In genomic region chr22:19187716-19188563, GRCh38 we compare ENCODE assay signal across 19 cellular contexts. TPM values are rescaled to one million over a fixed set of nuclear protein-coding genes. Genes with fewer than 3 reads are reported as not detected.
DNase-seq lines count a peak whose midpoint lies in the region; ATAC-seq and TF ChIP-seq lines count a peak whose summit lies in the region.
"Had no signal": no experiment of that assay in that cellular context is flagged by ENCODE, and none has a peak within 500 bp of the region (broad histone marks: within the 10 kb centered on the region; RNA-seq: fewer than 3 reads in every experiment).

No MANE protein-coding gene starts in this region.

- peak; percentile 48 for DNase-seq in natural killer cell treated with Interleukin-12 subunit alpha and Interleukin-12 subunit beta and Interleukin-15 and Interleukin-18, amount 100 ng/mL, for 72 hours (ENCODE audit: low spot score)
- DNase-seq in natural killer cell, result no peak
- DNase-seq in osteoblast (ENCODE audit: insufficient read length, low spot score, missing footprints), result peak; percentile 64
- DNase-seq in SIG-M5 treated with dmso at 0.1 percent for 504 hours (lab: John Stamatoyannopoulos, UW; ENCODE audit: unreplicated experiment), result no peak
- no peak for DNase-seq in naive thymus-derived CD8-positive, alpha-beta T cell
- DNase-seq: AML-193; CD4-positive, alpha-beta T cell; GM23248; HCEC 1CT had no signal

- no peaks in the 10 kb centered on the region for H3K36me3 Mint-ChIP-seq in natural killer cell treated with Interleukin-12 subunit alpha and Interleukin-12 subunit beta and Interleukin-15 and Interleukin-18, amount 100 ng/mL, for 72 hours
- no peaks in the 10 kb centered on the region for H3K36me3 Mint-ChIP-seq in natural killer cell
- H3K36me3 Mint-ChIP-seq in naive thymus-derived CD8-positive, alpha-beta T cell, result no peaks in the 10 kb centered on the region

- no peak overlapping the region for H3K27ac Mint-ChIP-seq in natural killer cell treated with Interleukin-12 subunit alpha and Interleukin-12 subunit beta and Interleukin-15 and Interleukin-18, amount 100 ng/mL, for 72 hours
- H3K27ac Mint-ChIP-seq in natural killer cell, result no peak overlapping the region
- H3K27ac Mint-ChIP-seq in naive thymus-derived CD8-positive, alpha-beta T cell, result no peak overlapping the region
- H3K27ac Mint-ChIP-seq: CD4-positive, alpha-beta T cell had no signal

- H4K20me1 ChIP-seq in osteoblast (ENCODE audit: insufficient read depth, low read length), result no peaks in the 10 kb centered on the region

- no peak overlapping the region for H3K4me2 ChIP-seq in osteoblast (ENCODE audit: insufficient read depth, low read length)
- H3K4me2 ChIP-seq: A549 had no signal

- ATAC-seq in natural killer cell treated with Interleukin-12 subunit alpha and Interleukin-12 subunit beta and Interleukin-15 and Interleukin-18, amount 100 ng/mL, for 72 hours, result no peak
- ATAC-seq in natural killer cell (no peak), esophagus mucosa (peak; percentile 20), GM21619 (IDR thresholded peaks at IDR 0.05; ENCODE audit: unreplicated experiment) (no peak)
- ATAC-seq in naive thymus-derived CD8-positive, alpha-beta T cell, result no peak
- ATAC-seq: A549 had no signal

- no peaks in the 10 kb centered on the region for H3K27me3 Mint-ChIP-seq in natural killer cell treated with Interleukin-12 subunit alpha and Interleukin-12 subunit beta and Interleukin-15 and Interleukin-18, amount 100 ng/mL, for 72 hours
- no peaks in the 10 kb centered on the region for H3K27me3 Mint-ChIP-seq in natural killer cell (ENCODE audit: low read depth in 2 of 2)
- peaks cover 0 to 7% (median 0%) of the 10 kb centered on the region in 5 donors for H3K27me3 Mint-ChIP-seq in naive thymus-derived CD8-positive, alpha-beta T cell
- H3K27me3 Mint-ChIP-seq: CD4-positive, alpha-beta T cell had no signal

- no peak overlapping the region for H3K27ac ChIP-seq in osteoblast (ENCODE audit: low read depth, low read length)
- H3K27ac ChIP-seq: 22Rv1, A549, C4-2B, GM23248, HL-60 had no signal

- no peaks in the 10 kb centered on the region for H3K9me3 Mint-ChIP-seq in natural killer cell treated with Interleukin-12 subunit alpha and Interleukin-12 subunit beta and Interleukin-15 and Interleukin-18, amount 100 ng/mL, for 72 hours
- H3K9me3 Mint-ChIP-seq in natural killer cell, result no peaks in the 10 kb centered on the region
- no peaks in the 10 kb centered on the region for H3K9me3 Mint-ChIP-seq in naive thymus-derived CD8-positive, alpha-beta T cell
- H3K9me3 Mint-ChIP-seq: CD4-positive, alpha-beta T cell; IgD-negative memory B cell had no signal

- H3K9me3 ChIP-seq in osteoblast (ENCODE audit: low read depth, low read length), result no peaks in the 10 kb centered on the region
- H3K9me3 ChIP-seq: A549, Caco-2 had no signal

- H3K4me1 ChIP-seq in osteoblast (ENCODE audit: insufficient read depth, low read length), result no peaks in the 10 kb centered on the region
- H3K4me1 ChIP-seq: A549, Caco-2 had no signal

- H3K4me3 Mint-ChIP-seq in natural killer cell treated with Interleukin-12 subunit alpha and Interleukin-12 subunit beta and Interleukin-15 and Interleukin-18, amount 100 ng/mL, for 72 hours, result no peak overlapping the region
- no peak overlapping the region for H3K4me3 Mint-ChIP-seq in natural killer cell
- no peak overlapping the region for H3K4me3 Mint-ChIP-seq in naive thymus-derived CD8-positive, alpha-beta T cell
- H3K4me3 Mint-ChIP-seq: CD4-positive, alpha-beta T cell; IgD-negative memory B cell had no signal

- H2AFZ ChIP-seq in osteoblast (ENCODE audit: low read length), result no peak overlapping the region
- H2AFZ ChIP-seq: GM23248 had no signal

- intact Hi-C loops in natural killer cell (cut with micrococcal nuclease), result no loop called here

- H3K36me3 ChIP-seq in osteoblast (ENCODE audit: insufficient read depth, low read length), result no peaks in the 10 kb centered on the region

- no peaks in the 10 kb centered on the region for H3K27me3 ChIP-seq in osteoblast (ENCODE audit: insufficient read depth, low read length)

- TF ChIP-seq CTCF in natural killer cell (IDR thresholded peaks at IDR 0.05) (no peak), osteoblast (IDR thresholded peaks at IDR 0.05; ENCODE audit: extremely low read depth, low read depth, low read length) (no peak)

- no peaks in the 10 kb centered on the region for H3K79me2 ChIP-seq in osteoblast (ENCODE audit: insufficient read depth, low read length)

- H3K4me1 Mint-ChIP-seq in natural killer cell treated with Interleukin-12 subunit alpha and Interleukin-12 subunit beta and Interleukin-15 and Interleukin-18, amount 100 ng/mL, for 72 hours (ENCODE audit: low read depth in 2 of 2), result no peaks in the 10 kb centered on the region
- no peaks in the 10 kb centered on the region for H3K4me1 Mint-ChIP-seq in natural killer cell
- no peaks in the 10 kb centered on the region for H3K4me1 Mint-ChIP-seq in naive thymus-derived CD8-positive, alpha-beta T cell
- H3K4me1 Mint-ChIP-seq: IgD-negative memory B cell had no signal

- POLR2A ChIA-PET in naive thymus-derived CD8-positive, alpha-beta T cell (lab: Charles Lee), result no interaction called here

- H3K4me3 ChIP-seq in osteoblast (ENCODE audit: insufficient read depth, low read length), result no peak overlapping the region
- H3K4me3 ChIP-seq: A549, GM23248 had no signal

RNA-seq across cellular contexts. Expression of gene SLC25A1, which starts 9.4 kb away (rescaled TPM):
- total RNA-seq in natural killer cell treated with Interleukin-12 subunit alpha and Interleukin-12 subunit beta and Interleukin-15 and Interleukin-18, amount 100 ng/mL, for 72 hours, result 10 to 100 TPM; 44.5 to 44.7 TPM
- 10 to 100 TPM; 24.8 to 29.6 (median 26.9) TPM for total RNA-seq in natural killer cell
- 78.5 TPM for total RNA-seq in esophagus mucosa
- total RNA-seq in osteoblast, result 63.7 and 69.2 TPM in 2 replicates
- total RNA-seq in naive thymus-derived CD8-positive, alpha-beta T cell, result 10 to 100 TPM; 32.1 to 36.3 TPM
- 10 to 100 TPM; 34.7 to 57.5 (median 41.7) TPM for polyA plus RNA-seq in naive thymus-derived CD8-positive, alpha-beta T cell

RNA-seq across cellular contexts. Expression of gene GSC2, which starts 37.8 kb away (rescaled TPM):
- total RNA-seq in natural killer cell treated with Interleukin-12 subunit alpha and Interleukin-12 subunit beta and Interleukin-15 and Interleukin-18, amount 100 ng/mL, for 72 hours, result not detected
- total RNA-seq in natural killer cell, result not detected
- total RNA-seq in esophagus mucosa, result not detected
- total RNA-seq in osteoblast, result not detected in 2 replicates
- total RNA-seq in naive thymus-derived CD8-positive, alpha-beta T cell, result not detected
- polyA plus RNA-seq in naive thymus-derived CD8-positive, alpha-beta T cell, result not detected
- total RNA-seq: Caco-2; CD4-positive, alpha-beta T cell; GM23248; H4 had no signal
- polyA plus RNA-seq: A549, BJ, GM23248, IgD-negative memory B cell had no signal

RNA-seq across cellular contexts. Expression of gene ESS2, which starts 43.5 kb away (rescaled TPM):
- total RNA-seq in natural killer cell treated with Interleukin-12 subunit alpha and Interleukin-12 subunit beta and Interleukin-15 and Interleukin-18, amount 100 ng/mL, for 72 hours, result 10 to 100 TPM; 30.0 to 38.6 TPM
- total RNA-seq in natural killer cell (10 to 100 TPM; 47.6 to 51.6 (median 47.7) TPM), esophagus mucosa (9.9 TPM), osteoblast (19.4 and 22.1 TPM in 2 replicates)
- 10 to 100 TPM; 20.1 to 20.7 TPM for total RNA-seq in naive thymus-derived CD8-positive, alpha-beta T cell
- 10 to 100 TPM in 1 of 3 donors, 1 to 10 TPM in 2; 4.5 to 11.2 (median 6.9) TPM for polyA plus RNA-seq in naive thymus-derived CD8-positive, alpha-beta T cell

RNA-seq across cellular contexts. Expression of gene TSSK2, which starts 56.8 kb away (rescaled TPM):
- total RNA-seq in natural killer cell treated with Interleukin-12 subunit alpha and Interleukin-12 subunit beta and Interleukin-15 and Interleukin-18, amount 100 ng/mL, for 72 hours, result under 1 TPM in 1 of 2 donors, not detected in 1; 0.39 TPM
- total RNA-seq in natural killer cell, result not detected
- total RNA-seq in esophagus mucosa, result not detected
- total RNA-seq in osteoblast, result not detected in 2 replicates
- total RNA-seq in naive thymus-derived CD8-positive, alpha-beta T cell, result not detected
- not detected for polyA plus RNA-seq in naive thymus-derived CD8-positive, alpha-beta T cell
- total RNA-seq: Caco-2, GM23248, H4 had no signal
- polyA plus RNA-seq: A549, BJ, GM23248, IgD-negative memory B cell had no signal

Comparison
In these comparisons a context has a peak if more than half of its experiments do, and no peak if none do; other contexts are left out.
1. DNase-seq: peak in natural killer cell treated with Interleukin-12 subunit alpha and Interleukin-12 subunit beta and Interleukin-15 and Interleukin-18, amount 100 ng/mL, for 72 hours (single experiment) and osteoblast (single experiment); none in natural killer cell (single experiment), SIG-M5 treated with dmso at 0.1 percent for 504 hours (single experiment) and naive thymus-derived CD8-positive, alpha-beta T cell (0 of 10).